In the genomic region with DNA sequence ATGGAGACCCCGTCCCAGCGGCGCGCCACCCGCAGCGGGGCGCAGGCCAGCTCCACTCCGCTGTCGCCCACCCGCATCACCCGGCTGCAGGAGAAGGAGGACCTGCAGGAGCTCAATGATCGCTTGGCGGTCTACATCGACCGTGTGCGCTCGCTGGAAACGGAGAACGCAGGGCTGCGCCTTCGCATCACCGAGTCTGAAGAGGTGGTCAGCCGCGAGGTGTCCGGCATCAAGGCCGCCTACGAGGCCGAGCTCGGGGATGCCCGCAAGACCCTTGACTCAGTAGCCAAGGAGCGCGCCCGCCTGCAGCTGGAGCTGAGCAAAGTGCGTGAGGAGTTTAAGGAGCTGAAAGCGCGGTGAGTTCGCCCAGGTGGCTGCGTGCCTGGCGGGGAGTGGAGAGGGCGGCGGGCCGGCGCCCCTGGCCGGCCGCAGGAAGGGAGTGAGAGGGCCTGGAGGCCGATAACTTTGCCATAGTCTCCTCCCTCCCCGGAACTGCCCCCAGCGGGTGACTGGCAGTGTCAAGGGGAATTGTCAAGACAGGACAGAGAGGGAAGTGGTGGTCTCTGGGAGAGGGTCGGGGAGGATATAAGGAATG, we compare ENCODE assay signal across 8 cellular contexts. TPM values are rescaled to one million over a fixed set of nuclear protein-coding genes. Genes with fewer than 3 reads are reported as not detected.
DNase-seq lines count a peak whose midpoint lies in the region; ATAC-seq and TF ChIP-seq lines count a peak whose summit lies in the region.

No MANE protein-coding gene starts in this region.

- no peak overlapping the region for H2BK5ac ChIP-seq in neuronal stem cell (ENCODE audit: low read length)

- H3K4me2 ChIP-seq in neuronal stem cell (ENCODE audit: insufficient read depth, low read length, poor library complexity, severe bottlenecking) = peak overlapping the region; percentile 95

- no peak for TF ChIP-seq POLR2A in GM18505 (IDR thresholded peaks at IDR 0.05; ENCODE audit: borderline replicate concordance, extremely low read depth, insufficient read depth, insufficient read length)

- H3K36me3 Mint-ChIP-seq in activated CD4-positive, alpha-beta memory T cell treated with anti-CD3 and anti-CD28 coated beads, Interleukin-2, amount 10 ng/mL, durations not matched to agents 7 days and 5 days (ENCODE audit: low read depth) = peaks cover 3% of the 10 kb centered on the region

- peaks cover 2% of the 10 kb centered on the region for H3K79me1 ChIP-seq in neuronal stem cell (ENCODE audit: low read depth, low read length)

- peak overlapping the region; percentile 86 for H2AK5ac ChIP-seq in neuronal stem cell (ENCODE audit: low read depth, low read length)

- no peak for DNase-seq in activated CD4-positive, alpha-beta memory T cell treated with anti-CD3 and anti-CD28 coated beads, Interleukin-2, amount 10 ng/mL, durations not matched to agents 7 days and 5 days
- no peak for DNase-seq in fibroblast of pulmonary artery (ENCODE audit: low read depth)
- no peak for DNase-seq in neuronal stem cell (ENCODE audit: low spot score)
- DNase-seq in HPDE6-E6E7 (ENCODE audit: extremely low spot score) = no peak

- POLR2A ChIA-PET in activated CD4-positive, alpha-beta memory T cell treated with anti-CD3 and anti-CD28 coated beads, Interleukin-2, amount 10 ng/mL, durations not matched to agents 7 days and 5 days (lab: Charles Lee) = interaction anchor here (1.0 to 9.2 kb wide), 10 partner anchors 10 to 168 kb away, joined by 3 to 111 read pairs (median 9); a partner anchor contains a TSS

- H2BK120ac ChIP-seq in neuronal stem cell (ENCODE audit: low read depth, low read length) = no peak overlapping the region

- H2BK15ac ChIP-seq in neuronal stem cell (ENCODE audit: low read length) = no peak overlapping the region

- peaks cover 3 to 68% of the 10 kb centered on the region in 2 donors for H3K36me3 ChIP-seq in neuronal stem cell (replicated peaks in 1 of 2; ENCODE audit: control insufficient read depth in 2 of 2, insufficient read depth in 2 of 2, low read length in 2 of 2)

- H3K4me3 ChIP-seq in fibroblast of pulmonary artery (replicated peaks; ENCODE audit: low read depth, low read length) (peak overlapping the region; percentile 99), neuronal stem cell (ENCODE audit: low read length in 2 of 2) (peak overlapping the region in 1 of 2 donors; percentile 82)

- H2AFZ ChIP-seq in neuronal stem cell (ENCODE audit: low read length) = no peak overlapping the region

- no peak overlapping the region for H4K8ac ChIP-seq in neuronal stem cell (ENCODE audit: low read depth, low read length)

- peak overlapping the region; percentile 95 for H3K14ac ChIP-seq in neuronal stem cell (ENCODE audit: low read length)

- H3K27ac ChIP-seq in neuronal stem cell (replicated peaks; ENCODE audit: low read length) = no peak overlapping the region

- no peak for TF ChIP-seq CTCF in fibroblast of pulmonary artery (IDR thresholded peaks at IDR 0.05; ENCODE audit: low read length, missing control alignments)

- peak overlapping the region; percentile 85 for H3K9ac ChIP-seq in neuronal stem cell (ENCODE audit: low read depth, low read length, poor library complexity)

- no peak overlapping the region for H2BK12ac ChIP-seq in neuronal stem cell (ENCODE audit: low read length)

- WGBS in neuronal stem cell (ENCODE audit: extremely low coverage in 2 of 2, insufficient read length in 2 of 2, insufficient replicate concordance in 1 of 2), 2 donors = no CpG with 5 or more reads among the region's 49 CpGs

- CTCF ChIA-PET in activated CD4-positive, alpha-beta memory T cell treated with anti-CD3 and anti-CD28 coated beads, Interleukin-2, amount 10 ng/mL, durations not matched to agents 7 days and 5 days (lab: Charles Lee) = interaction anchor here (1.1 to 9.8 kb wide), 4 partner anchors 12 to 19 kb away, joined by 3 to 98 read pairs (median 44); no protein-coding TSS in a partner anchor

- H3K27me3 Mint-ChIP-seq in activated CD4-positive, alpha-beta memory T cell treated with anti-CD3 and anti-CD28 coated beads, Interleukin-2, amount 10 ng/mL, durations not matched to agents 7 days and 5 days = peaks cover 17% of the 10 kb centered on the region

- H3K27ac Mint-ChIP-seq in activated CD4-positive, alpha-beta memory T cell treated with anti-CD3 and anti-CD28 coated beads, Interleukin-2, amount 10 ng/mL, durations not matched to agents 7 days and 5 days = peak overlapping the region; percentile 64

- H3K27me3 ChIP-seq in neuronal stem cell (ENCODE audit: control insufficient read depth in 3 of 3, insufficient read depth in 3 of 3, low read depth in 1 of 3, low read length in 3 of 3) = peaks cover 0 to 2% (median 0%) of the 10 kb centered on the region in 3 experiments

- peak overlapping the region; percentile 94 for H3K18ac ChIP-seq in neuronal stem cell (ENCODE audit: low read length)

- ATAC-seq in GM18505 (IDR thresholded peaks at IDR 0.05; ENCODE audit: unreplicated experiment) (peak; percentile 11), HG03159 (IDR thresholded peaks at IDR 0.05; ENCODE audit: unreplicated experiment) (peak; percentile 13), GM21619 (IDR thresholded peaks at IDR 0.05; ENCODE audit: unreplicated experiment) (no peak), GM21576 (IDR thresholded peaks at IDR 0.05; ENCODE audit: unreplicated experiment) (no peak)

- no peaks in the 10 kb centered on the region for H3K9me3 Mint-ChIP-seq in activated CD4-positive, alpha-beta memory T cell treated with anti-CD3 and anti-CD28 coated beads, Interleukin-2, amount 10 ng/mL, durations not matched to agents 7 days and 5 days

- peak overlapping the region; percentile 96 for H3K23ac ChIP-seq in neuronal stem cell (ENCODE audit: low read depth, low read length, poor library complexity)

- H3K4ac ChIP-seq in neuronal stem cell (ENCODE audit: low read length) = no peak overlapping the region

- peak overlapping the region; percentile 95 for H3K4me3 Mint-ChIP-seq in activated CD4-positive, alpha-beta memory T cell treated with anti-CD3 and anti-CD28 coated beads, Interleukin-2, amount 10 ng/mL, durations not matched to agents 7 days and 5 days

- no peak overlapping the region for H4K91ac ChIP-seq in neuronal stem cell (ENCODE audit: low read depth, low read length, poor library complexity)

- H3K9me3 ChIP-seq in neuronal stem cell (replicated peaks in 1 of 2; ENCODE audit: control insufficient read depth in 2 of 2, insufficient read depth in 1 of 2, low read depth in 1 of 2, low read length in 2 of 2) = no peaks in the 10 kb centered on the region

- H3K4me1 Mint-ChIP-seq in activated CD4-positive, alpha-beta memory T cell treated with anti-CD3 and anti-CD28 coated beads, Interleukin-2, amount 10 ng/mL, durations not matched to agents 7 days and 5 days = peaks cover 51% of the 10 kb centered on the region

- peaks cover 19 to 21% of the 10 kb centered on the region in 2 donors for H3K4me1 ChIP-seq in neuronal stem cell (ENCODE audit: control insufficient read depth in 2 of 2, insufficient read depth in 1 of 2, low read depth in 1 of 2, low read length in 2 of 2)

RNA-seq across cellular contexts. Expression of a gene that starts 0.5 kb away (rescaled TPM):
- total RNA-seq in activated CD4-positive, alpha-beta memory T cell treated with anti-CD3 and anti-CD28 coated beads, Interleukin-2, amount 10 ng/mL, durations not matched to agents 7 days and 5 days = 100 to 1,000 TPM in 1 of 2 experiments, 10 to 100 TPM in 1; 93.6 to 101 TPM
- polyA plus RNA-seq in neuronal stem cell (2013, experiment 1 of 2) = 28.6 TPM
- polyA plus RNA-seq in neuronal stem cell (2013, experiment 2 of 2) = 29.9 TPM

RNA-seq across cellular contexts. Expression of a gene that starts 32.8 kb away (rescaled TPM):
- total RNA-seq in activated CD4-positive, alpha-beta memory T cell treated with anti-CD3 and anti-CD28 coated beads, Interleukin-2, amount 10 ng/mL, durations not matched to agents 7 days and 5 days = under 1 TPM in 1 of 2 experiments, not detected in 1; 0.05 TPM
- 72.9 TPM for polyA plus RNA-seq in neuronal stem cell (2013, experiment 1 of 2)
- 75.1 TPM for polyA plus RNA-seq in neuronal stem cell (2013, experiment 2 of 2)

RNA-seq across cellular contexts. Expression of a gene that starts 38.4 kb away (rescaled TPM):
- total RNA-seq in activated CD4-positive, alpha-beta memory T cell treated with anti-CD3 and anti-CD28 coated beads, Interleukin-2, amount 10 ng/mL, durations not matched to agents 7 days and 5 days = 10 to 100 TPM; 20.8 to 21.5 TPM
- 4.4 TPM for polyA plus RNA-seq in neuronal stem cell (2013, experiment 1 of 2)
- polyA plus RNA-seq in neuronal stem cell (2013, experiment 2 of 2) = 4.5 TPM

RNA-seq across cellular contexts. Expression of a gene that starts 54.1 kb away (rescaled TPM):
- total RNA-seq in activated CD4-positive, alpha-beta memory T cell treated with anti-CD3 and anti-CD28 coated beads, Interleukin-2, amount 10 ng/mL, durations not matched to agents 7 days and 5 days = under 1 TPM in 1 of 2 experiments, not detected in 1; 0.53 TPM
- polyA plus RNA-seq in neuronal stem cell (2013, experiment 1 of 2) = 3.3 TPM
- polyA plus RNA-seq in neuronal stem cell (2013, experiment 2 of 2) = 3.4 TPM

Comparison
In these comparisons a context has a peak if more than half of its experiments do, and no peak if none do; other contexts are left out.
1. ATAC-seq: peak in GM18505 (single experiment) and HG03159 (single experiment); none in GM21619 (single experiment) and GM21576 (single experiment).